Comparison of ENCODE assay signal across 11 cellular contexts in the genomic region with DNA sequence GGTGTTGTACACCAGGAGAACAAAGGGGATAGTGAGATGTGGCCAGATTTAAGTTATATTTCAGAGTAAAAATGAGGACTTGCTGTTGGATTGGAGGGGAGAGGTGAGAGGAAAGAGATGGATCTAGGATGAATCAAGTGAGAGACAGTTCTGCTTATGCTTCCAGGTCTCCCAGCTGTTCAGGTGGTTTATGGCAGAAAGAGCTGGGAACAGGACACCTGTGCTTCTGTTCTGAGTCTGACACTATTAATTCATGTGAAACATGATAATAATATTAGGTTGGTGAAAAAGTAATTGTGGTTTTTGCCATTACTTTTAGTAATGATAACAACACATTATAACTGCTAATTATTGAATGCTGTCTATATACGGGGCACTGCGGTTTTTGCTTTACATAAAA. TPM values are rescaled to one million over a fixed set of nuclear protein-coding genes. Genes with fewer than 3 reads are reported as not detected.
"Had no signal": no experiment of that assay in that cellular context is flagged by ENCODE, and none has a peak within 500 bp of the region (broad histone marks: within the 10 kb centered on the region; RNA-seq: fewer than 3 reads in every experiment).

No MANE protein-coding gene starts in this region.

- H3K27ac ChIP-seq: HL-60, KMS-11 had no signal

- H3K4me2 ChIP-seq: KMS-11 had no signal

- H3K9ac ChIP-seq: KMS-11 had no signal

- DNase-seq: IMR-90, KBM-7, KG1 had no signal

- ATAC-seq: HepG2, K562 had no signal

- FAIRE-seq: HepG2, HTR-8/SVneo, K562 had no signal

- H3K4me3 ChIP-seq: K562 had no signal

RNA-seq across cellular contexts. Expression of a gene that starts 55.7 kb away (rescaled TPM):
- total RNA-seq: HepG2, HT-29, HT1080, IMR-90, K562 had no signal
- polyA plus RNA-seq: HepG2, IgD-negative memory B cell, IMR-90, K562 had no signal
